Comparison of ENCODE assay signal across 18 cellular contexts in the genomic region with DNA sequence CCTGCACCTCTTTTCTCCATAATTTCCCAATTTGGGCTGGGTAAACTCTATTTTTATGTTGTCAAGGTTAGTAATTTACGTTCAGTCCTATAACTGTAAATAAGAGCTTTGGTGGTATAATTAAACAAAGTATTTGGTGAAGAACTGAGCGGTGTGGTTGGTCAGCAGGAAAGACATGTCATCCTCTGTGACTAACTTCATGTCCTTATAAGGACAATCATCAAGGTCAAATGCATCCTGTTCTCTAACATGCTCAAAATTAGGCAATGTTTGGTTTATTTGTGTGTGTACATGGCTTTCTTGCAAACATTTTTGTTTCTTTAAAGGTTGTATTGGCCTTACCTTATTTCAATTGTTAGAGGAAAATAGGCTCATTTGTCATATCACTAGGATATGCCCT.
DNase-seq lines count a peak whose midpoint lies in the region; ATAC-seq and TF ChIP-seq lines count a peak whose summit lies in the region.
"Had no signal": no experiment of that assay in that cellular context is flagged by ENCODE, and none has a peak within 500 bp of the region (broad histone marks: within the 10 kb centered on the region; RNA-seq: fewer than 3 reads in every experiment).

No MANE protein-coding gene starts in this region.

- peaks cover 22 to 36% of the 10 kb centered on the region in 2 donors for H3K27me3 Mint-ChIP-seq in natural killer cell treated with Interleukin-12 subunit alpha and Interleukin-12 subunit beta and Interleukin-15 and Interleukin-18, amount 100 ng/mL, for 72 hours
- peaks cover 23 to 49% of the 10 kb centered on the region in 2 donors for H3K27me3 Mint-ChIP-seq in natural killer cell (ENCODE audit: low read depth in 2 of 2)
- H3K27me3 Mint-ChIP-seq in GM23338 (ENCODE audit: insufficient read depth, low read depth, poor library complexity): no peaks in the 10 kb centered on the region

- H3K27me3 ChIP-seq in tibial nerve (no peaks in the 10 kb centered on the region), GM23338 (ENCODE audit: insufficient read depth) (no peaks in the 10 kb centered on the region)

- H3K36me3 ChIP-seq in tibial nerve: no peaks in the 10 kb centered on the region
- no peaks in the 10 kb centered on the region for H3K36me3 ChIP-seq in GM23338 (ENCODE audit: insufficient read depth)

- H3K4me3 ChIP-seq in fibroblast of pulmonary artery (replicated peaks; ENCODE audit: low read depth, low read length) (no peak overlapping the region), tibial nerve (no peak overlapping the region), GM23338 (no peak overlapping the region)
- H3K4me3 ChIP-seq: A549 had no signal

- H3K4me1 Mint-ChIP-seq in natural killer cell treated with Interleukin-12 subunit alpha and Interleukin-12 subunit beta and Interleukin-15 and Interleukin-18, amount 100 ng/mL, for 72 hours (ENCODE audit: low read depth in 2 of 2): peaks cover 16 to 20% of the 10 kb centered on the region in 2 donors
- H3K4me1 Mint-ChIP-seq in natural killer cell: peaks cover 5% of the 10 kb centered on the region in 2 donors
- H3K4me1 Mint-ChIP-seq in GM23338: peaks cover 10% of the 10 kb centered on the region

- H3K4me3 Mint-ChIP-seq in natural killer cell treated with Interleukin-12 subunit alpha and Interleukin-12 subunit beta and Interleukin-15 and Interleukin-18, amount 100 ng/mL, for 72 hours: no peak overlapping the region
- H3K4me3 Mint-ChIP-seq in natural killer cell (no peak overlapping the region), GM23338 (no peak overlapping the region)
- H3K4me3 Mint-ChIP-seq: CD4-positive, alpha-beta T cell; HFFc6; IgD-negative memory B cell had no signal

- TF ChIP-seq CTCF in natural killer cell (IDR thresholded peaks at IDR 0.05) (no peak), fibroblast of pulmonary artery (IDR thresholded peaks at IDR 0.05; ENCODE audit: low read length, missing control alignments) (no peak), tibial nerve (IDR thresholded peaks at IDR 0.05) (no peak), GM23338 (conservative IDR thresholded peaks at IDR 0.05; ENCODE audit: low read depth in 2 of 2) (no peak)

- no peak for TF ChIP-seq EP300 in tibial nerve (IDR thresholded peaks at IDR 0.05)

- H3K9me3 ChIP-seq in tibial nerve: no peaks in the 10 kb centered on the region
- H3K9me3 ChIP-seq: A549, Caco-2 had no signal

- no peaks in the 10 kb centered on the region for H3K9me3 Mint-ChIP-seq in natural killer cell treated with Interleukin-12 subunit alpha and Interleukin-12 subunit beta and Interleukin-15 and Interleukin-18, amount 100 ng/mL, for 72 hours
- H3K9me3 Mint-ChIP-seq in natural killer cell: no peaks in the 10 kb centered on the region
- H3K9me3 Mint-ChIP-seq in GM23338: no peaks in the 10 kb centered on the region
- H3K9me3 Mint-ChIP-seq: CD4-positive, alpha-beta T cell; HFFc6; IgD-negative memory B cell had no signal

- H3K79me2 ChIP-seq in GM23338 (replicated peaks; ENCODE audit: insufficient read depth): no peaks in the 10 kb centered on the region

- intact Hi-C loops in natural killer cell (cut with micrococcal nuclease): no loop called here

- no peak overlapping the region for H2AFZ ChIP-seq in GM23338

- H3K4me1 ChIP-seq in tibial nerve (peaks cover 0 to 11% (median 0%) of the 10 kb centered on the region in 4 donors), GM23338 (ENCODE audit: insufficient read depth) (no peaks in the 10 kb centered on the region)

- peak; percentile 53 to 59 for ATAC-seq in natural killer cell treated with Interleukin-12 subunit alpha and Interleukin-12 subunit beta and Interleukin-15 and Interleukin-18, amount 100 ng/mL, for 72 hours
- ATAC-seq in natural killer cell (no peak), GM23338 (no peak)
- ATAC-seq: A549, HCT116 had no signal

- no peaks in the 10 kb centered on the region for H3F3A ChIP-seq in GM23338 (replicated peaks; ENCODE audit: low read depth)

- no peaks in the 10 kb centered on the region for H3K9me2 ChIP-seq in GM23338 (ENCODE audit: insufficient read depth)

- no peak for DNase-seq in natural killer cell treated with Interleukin-12 subunit alpha and Interleukin-12 subunit beta and Interleukin-15 and Interleukin-18, amount 100 ng/mL, for 72 hours (ENCODE audit: low spot score)
- no peak for DNase-seq in natural killer cell
- peak; percentile 56 for DNase-seq in amniotic epithelial cell (ENCODE audit: low read depth)
- DNase-seq in fibroblast of pulmonary artery (ENCODE audit: low read depth): peak; percentile 43
- DNase-seq in tibial nerve (ENCODE audit: low spot score in 2 of 2): no peak
- DNase-seq in GM23338 (ENCODE audit: low spot score): no peak
- DNase-seq in activated T-cell treated with anti-CD3 and anti-CD28 coated beads for 4 hours: no peak
- DNase-seq in dedifferentiated amniotic fluid mesenchymal stem cell (ENCODE audit: extremely low spot score): no peak
- DNase-seq: AML-193; Caco-2; CD4-positive, alpha-beta T cell; GDM1; HFFc6 had no signal

- TF ChIP-seq POLR2A in tibial nerve (IDR thresholded peaks at IDR 0.05): no peak

- H4K20me1 ChIP-seq in GM23338 (replicated peaks; ENCODE audit: insufficient read depth): no peaks in the 10 kb centered on the region

- H3K27ac ChIP-seq in tibial nerve (no peak overlapping the region), GM23338 (ENCODE audit: low read depth) (no peak overlapping the region)
- H3K27ac ChIP-seq: 22Rv1, A549, C4-2B had no signal

- WGBS in tibial nerve, 2 donors: 65 to 89% methylated on average over 2 of the region's 2 CpGs

- no peak overlapping the region for H3K27ac Mint-ChIP-seq in natural killer cell treated with Interleukin-12 subunit alpha and Interleukin-12 subunit beta and Interleukin-15 and Interleukin-18, amount 100 ng/mL, for 72 hours
- H3K27ac Mint-ChIP-seq in natural killer cell: no peak overlapping the region
- no peak overlapping the region for H3K27ac Mint-ChIP-seq in GM23338
- H3K27ac Mint-ChIP-seq: CD4-positive, alpha-beta T cell; HFFc6; IgD-negative memory B cell had no signal

- H3K4me2 ChIP-seq in GM23338: no peak overlapping the region
- H3K4me2 ChIP-seq: A549 had no signal

- no peaks in the 10 kb centered on the region for H3K36me3 Mint-ChIP-seq in natural killer cell treated with Interleukin-12 subunit alpha and Interleukin-12 subunit beta and Interleukin-15 and Interleukin-18, amount 100 ng/mL, for 72 hours
- H3K36me3 Mint-ChIP-seq in natural killer cell (no peaks in the 10 kb centered on the region), GM23338 (ENCODE audit: low read depth) (no peaks in the 10 kb centered on the region)
- H3K36me3 Mint-ChIP-seq: IgD-negative memory B cell had no signal

TF ChIP-seq in GM23338, 12 proteins besides CTCF, POLR2A, EP300 and RAD21:
- no peak for TF ChIP-seq CREB1 (CRISPR knock-in tag; IDR thresholded peaks at IDR 0.05; ENCODE audit: low read depth)

Comparison
In these comparisons a context has a peak if more than half of its experiments do, and no peak if none do; other contexts are left out.
1. ATAC-seq: peak in natural killer cell treated with Interleukin-12 subunit alpha and Interleukin-12 subunit beta and Interleukin-15 and Interleukin-18, amount 100 ng/mL, for 72 hours (2 of 2); none in natural killer cell (0 of 3) and GM23338 (single experiment).
2. DNase-seq: peak in amniotic epithelial cell (single experiment) and fibroblast of pulmonary artery (single experiment); none in natural killer cell treated with Interleukin-12 subunit alpha and Interleukin-12 subunit beta and Interleukin-15 and Interleukin-18, amount 100 ng/mL, for 72 hours (single experiment), natural killer cell (single experiment), tibial nerve (0 of 2), GM23338 (single experiment), activated T-cell treated with anti-CD3 and anti-CD28 coated beads for 4 hours (single experiment) and dedifferentiated amniotic fluid mesenchymal stem cell (single experiment).